In genomic region chr11:69813839-69814238, GRCh38 we compare ENCODE assay signal across 28 cellular contexts. TPM values are rescaled to one million over a fixed set of nuclear protein-coding genes. Genes with fewer than 3 reads are reported as not detected.
"Had no signal": no experiment of that assay in that cellular context is flagged by ENCODE, and none has a peak within 500 bp of the region (broad histone marks: within the 10 kb centered on the region; RNA-seq: fewer than 3 reads in every experiment).

No MANE protein-coding gene starts in this region.

- H3K4me1 Mint-ChIP-seq: activated CD4-positive, alpha-beta T cell treated with anti-CD3 and anti-CD28 coated beads for 36 hours; activated CD8-positive, alpha-beta memory T cell treated with anti-CD3 and anti-CD28 coated beads, Interleukin-2, amount 10 ng/mL, durations not matched to agents 7 days and 5 days; activated naive CD4-positive, alpha-beta T cell treated with anti-CD3 and anti-CD28 coated beads, Interleukin-2, amount 10 ng/mL, durations not matched to agents 7 days and 5 days; endodermal cell had no signal

- H3K9me3 ChIP-seq: ascending aorta, breast epithelium, colonic mucosa, gastrocnemius medialis had no signal

- H3K36me3 Mint-ChIP-seq: activated CD4-positive, alpha-beta memory T cell treated with anti-CD3 and anti-CD28 coated beads for 36 hours; activated CD8-positive, alpha-beta memory T cell treated with anti-CD3 and anti-CD28 coated beads, Interleukin-2, amount 10 ng/mL, durations not matched to agents 7 days and 5 days; activated naive CD4-positive, alpha-beta T cell treated with anti-CD3 and anti-CD28 coated beads, Interleukin-2, amount 10 ng/mL, durations not matched to agents 7 days and 5 days; activated naive CD8-positive, alpha-beta T cell; brain had no signal

- H3K4me3 Mint-ChIP-seq: activated CD4-positive, alpha-beta memory T cell treated with anti-CD3 and anti-CD28 coated beads for 36 hours; activated CD4-positive, alpha-beta T cell treated with anti-CD3 and anti-CD28 coated beads for 36 hours; activated CD4-positive, alpha-beta T cell treated with anti-CD3 and anti-CD28 coated beads, Interleukin-2, amount 10 ng/mL, durations not matched to agents 24 days and 14 days; activated CD8-positive, alpha-beta memory T cell treated with anti-CD3 and anti-CD28 coated beads, Interleukin-2, amount 10 ng/mL, durations not matched to agents 7 days and 5 days; activated CD8-positive, alpha-beta T cell treated with anti-CD3 and anti-CD28 coated beads, Interleukin-2, amount 10 ng/mL, durations not matched to agents 7 days and 5 days; activated naive CD4-positive, alpha-beta T cell treated with anti-CD3 and anti-CD28 coated beads, Interleukin-2, amount 10 ng/mL, durations not matched to agents 7 days and 5 days; activated naive CD8-positive, alpha-beta T cell; activated T-helper 1 cell treated with anti-CD3 and anti-CD28 coated beads, Interleukin-12 subunit alpha, Interleukin-12 subunit beta, Interleukin-2, Interleukin-4 antibody, amounts not matched to agents 30 ng/mL and 10 ng/mL and 1 ng/mL, durations not matched to agents 14 hours and 24 hours and 36 hours; endodermal cell had no signal

- H3K27ac Mint-ChIP-seq: activated CD4-positive, alpha-beta memory T cell treated with anti-CD3 and anti-CD28 coated beads for 36 hours; activated CD4-positive, alpha-beta T cell treated with anti-CD3 and anti-CD28 coated beads for 36 hours; activated CD4-positive, alpha-beta T cell treated with anti-CD3 and anti-CD28 coated beads, Interleukin-2, amount 10 ng/mL, durations not matched to agents 24 days and 14 days; activated CD8-positive, alpha-beta memory T cell treated with anti-CD3 and anti-CD28 coated beads, Interleukin-2, amount 10 ng/mL, durations not matched to agents 7 days and 5 days; activated CD8-positive, alpha-beta T cell treated with anti-CD3 and anti-CD28 coated beads, Interleukin-2, amount 10 ng/mL, durations not matched to agents 7 days and 5 days; activated naive CD4-positive, alpha-beta T cell treated with anti-CD3 and anti-CD28 coated beads, Interleukin-2, amount 10 ng/mL, durations not matched to agents 7 days and 5 days; activated naive CD8-positive, alpha-beta T cell; activated T-helper 1 cell treated with anti-CD3 and anti-CD28 coated beads, Interleukin-12 subunit alpha, Interleukin-12 subunit beta, Interleukin-2, Interleukin-4 antibody, amounts not matched to agents 30 ng/mL and 10 ng/mL and 1 ng/mL, durations not matched to agents 14 hours and 24 hours and 36 hours; activated T-helper 2 cell treated with anti-CD3 and anti-CD28 coated beads, Interferon-gamma antibody, Interleukin-2, Interleukin-4, amounts not matched to agents 10 μg/mL and 5 μg/mL and 100 μg/mL, durations not matched to agents 14 hours and 24 hours and 36 hours; brain; endodermal cell had no signal

- H3K27ac ChIP-seq: ascending aorta, breast epithelium, cardiac muscle cell, colonic mucosa, foreskin keratinocyte, gastrocnemius medialis had no signal

- ATAC-seq: activated CD4-positive, alpha-beta T cell treated with anti-CD3 and anti-CD28 coated beads for 36 hours; activated CD8-positive, alpha-beta memory T cell treated with anti-CD3 and anti-CD28 coated beads, Interleukin-2, amount 10 ng/mL, durations not matched to agents 7 days and 5 days; activated CD8-positive, alpha-beta T cell treated with anti-CD3 and anti-CD28 coated beads, Interleukin-2, amount 10 ng/mL, durations not matched to agents 7 days and 5 days; esophagus mucosa; foreskin keratinocyte; gastrocnemius medialis had no signal

- H3K4me1 ChIP-seq: ascending aorta, breast epithelium, colonic mucosa, foreskin keratinocyte, gastrocnemius medialis had no signal

- H3K4me3 ChIP-seq: ascending aorta, breast epithelium, cardiac muscle cell, colonic mucosa, gastrocnemius medialis had no signal

- H3K27me3 ChIP-seq: ascending aorta had no signal

- DNase-seq: activated CD4-positive, alpha-beta memory T cell treated with anti-CD3 and anti-CD28 coated beads for 36 hours; activated CD4-positive, alpha-beta T cell treated with anti-CD3 and anti-CD28 coated beads for 36 hours; activated CD4-positive, alpha-beta T cell treated with anti-CD3 and anti-CD28 coated beads, Interleukin-2, amount 10 ng/mL, durations not matched to agents 24 days and 14 days; activated CD4-positive, CD25-positive, alpha-beta regulatory T cell treated with anti-CD3 and anti-CD28 coated beads, Interleukin-2, amount 50 U/mL, for 72 hours; activated CD8-positive, alpha-beta memory T cell treated with anti-CD3 and anti-CD28 coated beads, Interleukin-2, amount 10 ng/mL, durations not matched to agents 7 days and 5 days; activated CD8-positive, alpha-beta memory T cell treated with anti-CD3 and anti-CD28 coated beads, Interleukin-2, amount 50 U/mL, for 4 hours; activated CD8-positive, alpha-beta T cell treated with anti-CD3 and anti-CD28 coated beads, Interleukin-2, amount 10 ng/mL, durations not matched to agents 7 days and 5 days; activated effector memory CD4-positive, alpha-beta T cell treated with anti-CD3 and anti-CD28 coated beads, Interleukin-2, amount 50 U/mL, for 16 hours; activated naive CD4-positive, alpha-beta T cell treated with anti-CD3 and anti-CD28 coated beads, Interleukin-2, amount 10 ng/mL, durations not matched to agents 7 days and 5 days; activated T-cell treated with anti-CD3 and anti-CD28 coated beads, Interleukin-2, amount 50 U/mL, for 1 hour; activated T-cell treated with anti-CD3 and anti-CD28 coated beads, Interleukin-2, amount 50 U/mL, for 48 hours; central memory CD4-positive, alpha-beta T cell; cerebellar nuclear complex; colonic mucosa; effector memory CD4-positive, alpha-beta T cell; endodermal cell; foreskin keratinocyte; gastrocnemius medialis; glutamatergic neuron; T-helper 2 cell had no signal

- H3K9me3 Mint-ChIP-seq: activated CD4-positive, alpha-beta memory T cell treated with anti-CD3 and anti-CD28 coated beads for 36 hours; activated CD4-positive, alpha-beta T cell treated with anti-CD3 and anti-CD28 coated beads, Interleukin-2, amount 10 ng/mL, durations not matched to agents 24 days and 14 days; activated naive CD4-positive, alpha-beta T cell treated with anti-CD3 and anti-CD28 coated beads, Interleukin-2, amount 10 ng/mL, durations not matched to agents 7 days and 5 days; activated T-helper 1 cell treated with anti-CD3 and anti-CD28 coated beads, Interleukin-12 subunit alpha, Interleukin-12 subunit beta, Interleukin-2, Interleukin-4 antibody, amounts not matched to agents 30 ng/mL and 10 ng/mL and 1 ng/mL, durations not matched to agents 14 hours and 24 hours and 36 hours; activated T-helper 2 cell treated with anti-CD3 and anti-CD28 coated beads, Interferon-gamma antibody, Interleukin-2, Interleukin-4, amounts not matched to agents 10 μg/mL and 5 μg/mL and 100 μg/mL, durations not matched to agents 14 hours and 24 hours and 36 hours; endodermal cell had no signal

- H3K36me3 ChIP-seq: ascending aorta, breast epithelium, cardiac muscle cell, colonic mucosa, gastrocnemius medialis had no signal

RNA-seq across cellular contexts. Expression of gene FGF3, which starts 5.4 kb away (rescaled TPM):
- polyA plus RNA-seq: cardiac muscle cell, foreskin keratinocyte had no signal

RNA-seq across cellular contexts. Expression of gene FGF4, which starts 38.7 kb away (rescaled TPM):
- polyA plus RNA-seq: cardiac muscle cell, foreskin keratinocyte had no signal
